Comparison of ENCODE assay signal across 13 cellular contexts in the genomic region with DNA sequence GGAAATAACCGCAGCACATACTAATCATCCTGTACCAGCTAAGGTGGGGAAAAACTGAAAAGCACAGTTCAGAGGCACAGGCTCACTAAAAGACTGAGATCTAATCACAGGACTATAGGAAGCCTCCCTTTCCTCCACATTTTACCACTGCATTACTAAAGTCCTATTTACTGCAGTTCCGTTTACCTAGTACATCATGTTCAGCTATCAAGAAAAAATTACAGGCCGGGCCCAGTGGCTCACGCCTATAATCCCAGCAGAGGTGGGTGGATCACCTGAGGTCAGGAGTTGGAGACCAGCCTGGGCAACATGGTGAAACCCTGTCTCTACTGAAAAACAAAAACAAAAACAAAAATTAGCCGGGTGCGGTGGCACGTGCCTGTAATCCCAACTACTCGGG. TPM values are rescaled to one million over a fixed set of nuclear protein-coding genes. Genes with fewer than 3 reads are reported as not detected.
DNase-seq lines count a peak whose midpoint lies in the region; ATAC-seq, FAIRE-seq and TF ChIP-seq lines count a peak whose summit lies in the region.
"Had no signal": no experiment of that assay in that cellular context is flagged by ENCODE, and none has a peak within 500 bp of the region (broad histone marks: within the 10 kb centered on the region; RNA-seq: fewer than 3 reads in every experiment).

No MANE protein-coding gene starts in this region.

- H4K91ac ChIP-seq in trophoblast cell (ENCODE audit: low read depth, low read length): no peak overlapping the region

- H2AFZ ChIP-seq in HepG2 (ENCODE audit: low read length) (no peak overlapping the region), trophoblast cell (ENCODE audit: insufficient read depth, low read length, poor library complexity) (no peak overlapping the region)

- no peak for TF ChIP-seq POLR2A in HepG2 (IDR thresholded peaks at IDR 0.05; ENCODE audit: insufficient read depth in 1 of 2, low read depth in 2 of 2, low read length in 2 of 2)
- no peak for TF ChIP-seq POLR2A in right lobe of liver (IDR thresholded peaks at IDR 0.05)
- TF ChIP-seq POLR2A in esophagus muscularis mucosa (IDR thresholded peaks at IDR 0.05; ENCODE audit: low read depth): no peak

- intact Hi-C loops in HepG2 (cut with micrococcal nuclease; ENCODE audit: unreplicated experiment) (no loop called here), right lobe of liver (cut with DNase I) (no loop called here), esophagus muscularis mucosa (cut with DNase I) (no loop called here)

- no peak overlapping the region for H3K4me3 ChIP-seq in HepG2 (replicated peaks in 1 of 3; ENCODE audit: insufficient read depth in 1 of 3, low read depth in 2 of 3, low read length in 3 of 3)
- no peak overlapping the region for H3K4me3 ChIP-seq in right lobe of liver
- no peak overlapping the region for H3K4me3 ChIP-seq in esophagus muscularis mucosa
- H3K4me3 ChIP-seq in trophoblast cell (ENCODE audit: low read depth, low read length): no peak overlapping the region
- H3K4me3 ChIP-seq in small intestine (ENCODE audit: low read depth in 1 of 2, low read length in 2 of 2): no peak overlapping the region
- no peak overlapping the region for H3K4me3 ChIP-seq in H7 (ENCODE audit: insufficient read depth, low read depth, low read length)
- H3K4me3 ChIP-seq: BLaER1 had no signal

- TF ChIP-seq RAD21 in HepG2 (CRISPR knock-in tag; IDR thresholded peaks at IDR 0.05): no peak

- H4K12ac ChIP-seq in trophoblast cell (ENCODE audit: low read depth, low read length): no peak overlapping the region

- no peak overlapping the region for H3K23ac ChIP-seq in trophoblast cell (ENCODE audit: low read length)

- TF ChIP-seq EP300 in HepG2 (IDR thresholded peaks at IDR 0.05; ENCODE audit: low read depth in 2 of 2, low read length in 2 of 2): no peak
- TF ChIP-seq EP300 in HepG2 (CRISPR knock-in tag; IDR thresholded peaks at IDR 0.05; ENCODE audit: borderline replicate concordance): no peak
- TF ChIP-seq EP300 in esophagus muscularis mucosa (IDR thresholded peaks at IDR 0.05): no peak

- in situ Hi-C loops in HepG2 (cut with HindIII; ENCODE audit: extremely low pct_ligation_motif_present, low pct_unique_long_range_greater_than_20kb): no loop called here

- no peaks in the 10 kb centered on the region for H4K20me1 ChIP-seq in HepG2 (ENCODE audit: insufficient read depth, low read length)
- H4K20me1 ChIP-seq: BLaER1 had no signal

- DNase-seq in HepG2 (ENCODE audit: low spot score) (no peak), right lobe of liver (no peak), esophagus muscularis mucosa (ENCODE audit: extremely low spot score) (peak; percentile 34), trophoblast cell (no peak), small intestine (no peak), H7 (no peak)
- no peak for DNase-seq in stimulated activated CD4-positive, alpha-beta T cell treated with anti-CD3 and anti-CD28 coated beads, Interleukin-15, amount 100 ng/mL, for 24 hours
- DNase-seq: Calu3, DMS 273 treated with DMSO at 0.1 percent for 48 hours, IMR-90 had no signal

- H3K9ac ChIP-seq in HepG2 (ENCODE audit: insufficient read depth, low read depth, low read length) (no peak overlapping the region), trophoblast cell (ENCODE audit: low read length) (no peak overlapping the region)
- H3K9ac ChIP-seq: BLaER1 had no signal

- no peak overlapping the region for H2BK120ac ChIP-seq in trophoblast cell (ENCODE audit: insufficient read depth, low read length, poor library complexity)

- WGBS in HepG2 (ENCODE audit: low lambda C conversion rate): 62% methylated on average over 8 of the region's 8 CpGs
- 98% methylated on average over 6 of the region's 8 CpGs for WGBS in right lobe of liver (ENCODE audit: insufficient coverage, low coverage, low lambda C conversion rate, missing lambda C conversion rate)
- WGBS in esophagus muscularis mucosa: 94% methylated on average over 8 of the region's 8 CpGs
- no CpG with 5 or more reads among the region's 8 CpGs for WGBS in trophoblast cell (ENCODE audit: extremely low coverage, insufficient coverage, insufficient read length)
- 89 to 90% (median 89%) methylated on average over 8 of the region's 8 CpGs for whole genome bisulfite sequencing in small intestine, 3 donors

- H2BK12ac ChIP-seq in trophoblast cell (ENCODE audit: low read length): peak overlapping the region; percentile 31

- H3K27ac ChIP-seq in HepG2 (ENCODE audit: extremely low read length, insufficient read depth, low read length) (no peak overlapping the region), right lobe of liver (no peak overlapping the region), esophagus muscularis mucosa (replicated peaks in 1 of 4) (no peak overlapping the region), trophoblast cell (ENCODE audit: low read depth, low read length) (no peak overlapping the region), small intestine (ENCODE audit: low read depth in 1 of 2, low read length in 1 of 2) (no peak overlapping the region)
- H3K27ac ChIP-seq: 22Rv1, BLaER1 had no signal

- no peaks in the 10 kb centered on the region for H3K79me1 ChIP-seq in trophoblast cell (ENCODE audit: low read length)

- no peak overlapping the region for H2BK5ac ChIP-seq in trophoblast cell (ENCODE audit: low read depth, low read length, poor library complexity)

- no peak overlapping the region for H4K8ac ChIP-seq in trophoblast cell (ENCODE audit: low read depth, low read length)

- H3K4me2 ChIP-seq in HepG2 (ENCODE audit: low read depth, low read length) (no peak overlapping the region), trophoblast cell (ENCODE audit: low read length) (no peak overlapping the region)
- H3K4me2 ChIP-seq: BLaER1 had no signal

- FAIRE-seq in HepG2 (lab: Jason Lieb, UNC): no peak
- FAIRE-seq in small intestine (lab: Jason Lieb, UNC): no peak
- FAIRE-seq: H54 had no signal

- H3K36me3 ChIP-seq in HepG2 (replicated peaks in 1 of 2; ENCODE audit: control insufficient read depth in 1 of 2, insufficient read depth in 2 of 2, low read length in 2 of 2) (no peaks in the 10 kb centered on the region), right lobe of liver (no peaks in the 10 kb centered on the region), esophagus muscularis mucosa (no peaks in the 10 kb centered on the region), trophoblast cell (ENCODE audit: control insufficient read depth in 1 of 2, insufficient read depth in 2 of 2, low read length in 2 of 2) (no peaks in the 10 kb centered on the region), small intestine (ENCODE audit: control insufficient read depth in 2 of 2, insufficient read depth in 2 of 2, low read length in 2 of 2) (no peaks in the 10 kb centered on the region), H7 (replicated peaks; ENCODE audit: control insufficient read depth, insufficient read depth, low read length) (no peaks in the 10 kb centered on the region)
- H3K36me3 ChIP-seq: BLaER1 had no signal

- H3K4me1 ChIP-seq in HepG2 (ENCODE audit: insufficient read depth, low read length) (peaks cover 13% of the 10 kb centered on the region; the same call in 1 of the 2 replicates), right lobe of liver (no peaks in the 10 kb centered on the region), esophagus muscularis mucosa (no peaks in the 10 kb centered on the region), trophoblast cell (ENCODE audit: control insufficient read depth in 1 of 2, insufficient read depth in 2 of 2, low read length in 2 of 2) (no peaks in the 10 kb centered on the region), small intestine (ENCODE audit: control insufficient read depth in 2 of 2, insufficient read depth in 1 of 2, low read depth in 1 of 2, low read length in 1 of 2) (peaks cover 0 to 3% of the 10 kb centered on the region in 2 donors)
- H3K4me1 ChIP-seq: BLaER1 had no signal

- H3K14ac ChIP-seq in trophoblast cell (ENCODE audit: low read length): no peak overlapping the region

- no peak overlapping the region for H3K4ac ChIP-seq in trophoblast cell (ENCODE audit: low read depth, low read length)

- CTCF ChIA-PET in HepG2 (lab: Yijun Ruan, JAX; ENCODE audit: low intra/inter-chr PET ratio, low total read pairs): no interaction called here

- no peaks in the 10 kb centered on the region for H3K27me3 ChIP-seq in HepG2 (ENCODE audit: control insufficient read depth in 1 of 2, insufficient read depth in 2 of 2, low read length in 2 of 2)
- H3K27me3 ChIP-seq in right lobe of liver: no peaks in the 10 kb centered on the region
- H3K27me3 ChIP-seq in esophagus muscularis mucosa: no peaks in the 10 kb centered on the region
- H3K27me3 ChIP-seq in trophoblast cell (ENCODE audit: insufficient read depth, low read length): no peaks in the 10 kb centered on the region
- H3K27me3 ChIP-seq in small intestine (ENCODE audit: control insufficient read depth in 2 of 2, insufficient read depth in 2 of 2, low read length in 2 of 2): no peaks in the 10 kb centered on the region
- H3K27me3 ChIP-seq in H7 (ENCODE audit: control insufficient read depth, insufficient read depth, low read length): no peaks in the 10 kb centered on the region
- H3K27me3 ChIP-seq: BLaER1 had no signal

- BruUV-seq in HepG2 (replicated peaks; lab: Mats Ljungman, UMichigan): no TSS peak

- no peak for TF ChIP-seq CTCF in HepG2 (CRISPR knock-in tag; IDR thresholded peaks at IDR 0.05)
- no peak for TF ChIP-seq CTCF in right lobe of liver (IDR thresholded peaks at IDR 0.05)
- no peak for TF ChIP-seq CTCF in esophagus muscularis mucosa (IDR thresholded peaks at IDR 0.05)

- H3K9me3 ChIP-seq in HepG2 (ENCODE audit: low read length) (no peaks in the 10 kb centered on the region), right lobe of liver (no peaks in the 10 kb centered on the region), esophagus muscularis mucosa (no peaks in the 10 kb centered on the region), trophoblast cell (ENCODE audit: insufficient read depth, low read depth, low read length) (no peaks in the 10 kb centered on the region), small intestine (ENCODE audit: control insufficient read depth, low read depth) (no peaks in the 10 kb centered on the region)
- H3K9me3 ChIP-seq: BLaER1 had no signal

- no peak overlapping the region for H2AK5ac ChIP-seq in trophoblast cell (ENCODE audit: low read length)

- POLR2A ChIA-PET in HepG2 (lab: Yijun Ruan, JAX): interaction anchor here (1.2 kb wide), 1 partner anchor 11 kb away, joined by 4 read pairs; the partner anchor contains the start of gene NBEAL1

- ATAC-seq in HepG2 (peak; percentile 43), right lobe of liver (no peak)

- H3K79me2 ChIP-seq in HepG2 (ENCODE audit: insufficient read depth, low read length): no peaks in the 10 kb centered on the region
- H3K79me2 ChIP-seq in trophoblast cell (ENCODE audit: control insufficient read depth, insufficient read depth, low read length, poor library complexity): no peaks in the 10 kb centered on the region

- peak overlapping the region; percentile 75 for H3K18ac ChIP-seq in trophoblast cell (ENCODE audit: low read length)

RNA-seq across cellular contexts. Expression of gene NBEAL1, which starts 11.0 kb away (rescaled TPM):
- total RNA-seq in HepG2 (2016; rRNA removed; fragmentation: Illumina TruSeq; extraction: Trizol) (15.7 and 27.6 TPM in 2 replicates), right lobe of liver (10 to 100 TPM; 16.4 to 28.6 (median 21.9) TPM), esophagus muscularis mucosa (10 to 100 TPM; 20.5 to 24.1 (median 23.1) TPM)
- 13.4 and 15.5 TPM in 2 replicates for total RNA-seq in HepG2 (2016; cell fraction: cytosol; rRNA removed; fragmentation: Illumina TruSeq; extraction: Trizol; ENCODE audit: low read depth)
- 17.2 and 22.8 TPM in 2 replicates for total RNA-seq in HepG2 (2016; cell fraction: insoluble cytoplasmic fraction; rRNA removed; fragmentation: Illumina TruSeq; extraction: Trizol)
- 7.5 and 10.4 TPM in 2 replicates for total RNA-seq in HepG2 (2016; cell fraction: membrane; rRNA removed; fragmentation: Illumina TruSeq; extraction: Trizol)
- total RNA-seq in HepG2 (2016; cell fraction: nucleus; rRNA removed; fragmentation: Illumina TruSeq; extraction: Trizol): 35.0 and 44.5 TPM in 2 replicates
- polyA plus RNA-seq in HepG2 (2011; rRNA removed) (5.9 and 6.4 TPM in 2 replicates), small intestine (10 to 100 TPM in 2 of 3 donors, 1 to 10 TPM in 1; 6.5 to 12.7 (median 11.9) TPM)
- 2.5 and 4.2 TPM in 2 replicates for polyA plus RNA-seq in HepG2 (2011; cell fraction: cytosol; rRNA removed)
- polyA plus RNA-seq in HepG2 (2011; cell fraction: nucleus; rRNA removed): 6.1 and 6.4 TPM in 2 replicates
- 7.9 and 9.3 TPM in 2 replicates for polyA plus RNA-seq in HepG2 (2012)
- 6.0 and 6.1 TPM in 2 replicates for polyA plus RNA-seq in HepG2 (2016; cell fraction: cytosol; fragmentation: Illumina TruSeq; extraction: Trizol; ENCODE audit: low read depth)
- 5.6 and 6.5 TPM in 2 replicates for polyA plus RNA-seq in HepG2 (2016; cell fraction: insoluble cytoplasmic fraction; fragmentation: Illumina TruSeq; extraction: Trizol; ENCODE audit: low read depth)
- polyA plus RNA-seq in HepG2 (2016; cell fraction: membrane; fragmentation: Illumina TruSeq; extraction: Trizol; ENCODE audit: low read depth): 5.2 and 5.9 TPM in 2 replicates
- 7.0 and 7.9 TPM in 2 replicates for polyA plus RNA-seq in HepG2 (2016; cell fraction: nucleus; fragmentation: Illumina TruSeq; extraction: Trizol; ENCODE audit: insufficient read depth, low read depth)
- 11.6 and 19.1 TPM in 2 replicates for polyA minus RNA-seq in HepG2 (2011; rRNA and poly(A)+ RNA removed; ENCODE audit: low replicate concordance)
- polyA minus RNA-seq in HepG2 (2011; cell fraction: cytosol; rRNA and poly(A)+ RNA removed): 16.7 and 25.3 TPM in 2 replicates
- 87.0 and 89.1 TPM in 2 replicates for polyA minus RNA-seq in HepG2 (2011; cell fraction: nucleus; rRNA and poly(A)+ RNA removed)
- polyA plus RNA-seq in trophoblast cell (2013): 12.2 and 13.5 TPM in 2 replicates
- 5.6 and 7.6 TPM in 2 replicates for total RNA-seq in H7 (2014; rRNA removed; shearing (Covaris generic))
